ENCODE assay signal across 1 cellular context in genomic region chr12:120670667-120671066, GRCh38.
TF ChIP-seq lines count a peak whose summit lies in the region.

No MANE protein-coding gene starts in this region.

TF ChIP-seq in GM12878, 131 proteins besides CTCF, POLR2A, EP300 and RAD21 (continued from another document and continues in another):
- no peak for TF ChIP-seq JUND (IDR thresholded peaks at IDR 0.05; ENCODE audit: low read depth, low read length)
- no peak for TF ChIP-seq STAT3 (IDR thresholded peaks at IDR 0.05; ENCODE audit: low read depth, low read length)
- no peak for TF ChIP-seq CBFB (IDR thresholded peaks at IDR 0.05; ENCODE audit: low read depth)
- no peak for TF ChIP-seq KLF5 (IDR thresholded peaks at IDR 0.05; ENCODE audit: partially characterized antibody)
- TF ChIP-seq TCF3 (IDR thresholded peaks at IDR 0.05; ENCODE audit: borderline replicate concordance, insufficient read depth, low read depth, low read length), result peak; percentile 52; the same call in 1 of the 2 replicates
- TF ChIP-seq SUPT20H (IDR thresholded peaks at IDR 0.05; ENCODE audit: borderline replicate concordance, control insufficient read depth, low read depth, low read length), result no peak
- no peak for TF ChIP-seq NR2C2 (IDR thresholded peaks at IDR 0.05; ENCODE audit: borderline replicate concordance, control insufficient read depth, insufficient read length, low read depth)
- TF ChIP-seq GATAD2B (conservative IDR thresholded peaks at IDR 0.05; ENCODE audit: low read depth), result 0 out of 2 replicates have a peak, but pooled peaks have one; percentile 35
- TF ChIP-seq ZNF207 (IDR thresholded peaks at IDR 0.05; ENCODE audit: borderline replicate concordance), result no peak
- TF ChIP-seq CBX5 (IDR thresholded peaks at IDR 0.05; ENCODE audit: low read depth), result peak; percentile 82; the same call in 1 of the 2 replicates
- TF ChIP-seq CREB1 (IDR thresholded peaks at IDR 0.05; ENCODE audit: low read depth), result no peak
- TF ChIP-seq SMAD1 (IDR thresholded peaks at IDR 0.05; ENCODE audit: low read depth, partially characterized antibody), result no peak
- TF ChIP-seq RAD51 (IDR thresholded peaks at IDR 0.05), result no peak
- no peak for TF ChIP-seq NR2C1 (IDR thresholded peaks at IDR 0.05)
- TF ChIP-seq ATF7 (IDR thresholded peaks at IDR 0.05; ENCODE audit: low read depth), result no peak; the same call in 1 of the 2 replicates
- TF ChIP-seq NKRF (conservative IDR thresholded peaks at IDR 0.05), result no peak
- TF ChIP-seq WRNIP1 (IDR thresholded peaks at IDR 0.05; ENCODE audit: borderline replicate concordance, low read depth, low read length), result peak; percentile 98
- 0 out of 3 replicates have a peak, but pooled peaks have one; percentile 43 for TF ChIP-seq POU2F2 (IDR thresholded peaks at IDR 0.05; ENCODE audit: borderline replicate concordance, low read depth, low read length)
- no peak for TF ChIP-seq ESRRA (IDR thresholded peaks at IDR 0.05; ENCODE audit: low read length)
- no peak for TF ChIP-seq NFYA (IDR thresholded peaks at IDR 0.05; ENCODE audit: borderline replicate concordance, low read depth, low read length)
- TF ChIP-seq SIX5 (IDR thresholded peaks at IDR 0.05; ENCODE audit: low read depth, low read length, severe bottlenecking), result no peak
- TF ChIP-seq SMARCA5 (IDR thresholded peaks at IDR 0.05), result no peak
- TF ChIP-seq KAT2A (conservative IDR thresholded peaks at IDR 0.05; ENCODE audit: control insufficient read depth, low read depth, low read length), result no peak
- no peak for TF ChIP-seq LARP7 (IDR thresholded peaks at IDR 0.05)
- no peak for TF ChIP-seq ZSCAN29 (IDR thresholded peaks at IDR 0.05)
- TF ChIP-seq ZBTB33 (IDR thresholded peaks at IDR 0.05), result no peak
- no peak for TF ChIP-seq PML (IDR thresholded peaks at IDR 0.05; ENCODE audit: low read length)
- TF ChIP-seq TBL1XR1 (IDR thresholded peaks at IDR 0.05; ENCODE audit: low read depth, low read length), result no peak
- no peak for TF ChIP-seq MTA3 (IDR thresholded peaks at IDR 0.05; ENCODE audit: borderline replicate concordance, low read length)
- no peak for TF ChIP-seq MYC (IDR thresholded peaks at IDR 0.05; ENCODE audit: insufficient read depth, insufficient read length, insufficient replicate concordance, low read length, severe bottlenecking)
- TF ChIP-seq CHD1 (IDR thresholded peaks at IDR 0.05; ENCODE audit: low read depth, low read length), result no peak
- TF ChIP-seq ASH2L (IDR thresholded peaks at IDR 0.05; ENCODE audit: borderline replicate concordance, low read depth), result no peak
- no peak for TF ChIP-seq CREM (IDR thresholded peaks at IDR 0.05; ENCODE audit: low read depth)
- TF ChIP-seq ZNF687 (IDR thresholded peaks at IDR 0.05), result no peak
- TF ChIP-seq SRF (IDR thresholded peaks at IDR 0.05; ENCODE audit: low read depth in 2 of 2, low read length in 2 of 2), result no peak
- TF ChIP-seq USF1 (IDR thresholded peaks at IDR 0.05; ENCODE audit: borderline replicate concordance, extremely low read length, insufficient read depth, low read depth, low read length), result no peak
- peak; percentile 79 for TF ChIP-seq BCL11A (IDR thresholded peaks at IDR 0.05; ENCODE audit: low read depth, low read length)
- no peak for TF ChIP-seq SKIL (IDR thresholded peaks at IDR 0.05; ENCODE audit: low read depth, poor library complexity, severe bottlenecking)
- TF ChIP-seq RELA (IDR thresholded peaks at IDR 0.05; ENCODE audit: borderline replicate concordance, partially characterized antibody), result no peak
- TF ChIP-seq REST (IDR thresholded peaks at IDR 0.05; ENCODE audit: low read depth, low read length), result no peak
- TF ChIP-seq NRF1 (conservative IDR thresholded peaks at IDR 0.05; ENCODE audit: low read depth, low read length), result no peak
- no peak for TF ChIP-seq MAX (IDR thresholded peaks at IDR 0.05; ENCODE audit: low read depth, low read length)
- TF ChIP-seq PBX3 (IDR thresholded peaks at IDR 0.05; ENCODE audit: insufficient replicate concordance, low read depth, low read length), result no peak
- TF ChIP-seq YY1 (IDR thresholded peaks at IDR 0.05; ENCODE audit: low read depth, low read length), result no peak
- no peak for TF ChIP-seq BMI1 (IDR thresholded peaks at IDR 0.05; ENCODE audit: borderline replicate concordance)
- TF ChIP-seq ZBED1 (IDR thresholded peaks at IDR 0.05; ENCODE audit: borderline replicate concordance), result no peak
- no peak for TF ChIP-seq ATF3 (IDR thresholded peaks at IDR 0.05; ENCODE audit: borderline replicate concordance, extremely low read depth, low read depth, low read length)
- peak; percentile 78 for TF ChIP-seq TCF12 (IDR thresholded peaks at IDR 0.05; ENCODE audit: low read depth, low read length)
- TF ChIP-seq EGR1 (IDR thresholded peaks at IDR 0.05; ENCODE audit: borderline replicate concordance in 1 of 2, low read depth in 2 of 2, low read length in 2 of 2), result no peak
- TF ChIP-seq CBX3 (IDR thresholded peaks at IDR 0.05; ENCODE audit: borderline replicate concordance, low read depth), result no peak
